28 cellular contexts compared by ENCODE assay signal in genomic region chr5:115788440-115788839, GRCh38. TPM values are rescaled to one million over a fixed set of nuclear protein-coding genes. Genes with fewer than 3 reads are reported as not detected.
"Had no signal": no experiment of that assay in that cellular context is flagged by ENCODE, and none has a peak within 500 bp of the region (broad histone marks: within the 10 kb centered on the region; RNA-seq: fewer than 3 reads in every experiment).

No MANE protein-coding gene starts in this region.

- H3K27ac ChIP-seq: neural progenitor cell, ovary, parathyroid adenoma, psoas muscle, skin epidermis, spleen, suprapubic skin, testis, tibial artery, transverse colon, upper lobe of right lung, uterus had no signal

- H3K4me1 ChIP-seq: neural progenitor cell, parathyroid adenoma, psoas muscle, spleen, suprapubic skin, tibial artery, transverse colon, upper lobe of right lung, uterus had no signal

- H3K4me3 ChIP-seq: neural progenitor cell, ovary, psoas muscle, skin epidermis, smooth muscle cell, spleen, suprapubic skin, testis, tibial artery, transverse colon, upper lobe of right lung, uterus had no signal

- H3K79me2 ChIP-seq: parathyroid adenoma had no signal

- H3K36me3 ChIP-seq: neural progenitor cell, ovary, spleen, suprapubic skin, tibial artery, transverse colon, upper lobe of right lung, uterus had no signal

- H3K9ac ChIP-seq: neural progenitor cell, parathyroid adenoma had no signal

- H2AFZ ChIP-seq: neural progenitor cell, parathyroid adenoma had no signal

- H3K4me2 ChIP-seq: neural progenitor cell, smooth muscle cell had no signal

- H3K9me3 ChIP-seq: ovary, psoas muscle, suprapubic skin, testis, tibial artery, transverse colon, upper lobe of right lung, uterus had no signal

- DNase-seq: natural killer cell; occipital lobe; ovary; posterior cingulate gyrus; psoas muscle; right cardiac atrium; spleen; stimulated activated CD4-positive, alpha-beta T cell treated with anti-CD3 and anti-CD28 coated beads, Interleukin-12 subunit alpha, Interleukin-12 subunit beta, amount 100 ng/mL, for 4 hours; stimulated activated CD4-positive, alpha-beta T cell treated with anti-CD3 and anti-CD28 coated beads, Interleukin-1b, Interleukin-23, amount 100 ng/mL, for 48 hours; stimulated activated CD4-positive, alpha-beta T cell treated with anti-CD3 and anti-CD28 coated beads, Interleukin-4, amount 100 ng/mL, for 1 hour; stimulated activated CD4-positive, alpha-beta T cell treated with anti-CD3 and anti-CD28 coated beads, Interleukin-4, amount 100 ng/mL, for 4 hours; stimulated activated CD8-positive, alpha-beta memory T cell treated with anti-CD3 and anti-CD28 coated beads, Interleukin-4, amount 100 ng/mL, for 48 hours; stimulated activated naive CD4-positive, alpha-beta T cell; stimulated activated naive CD8-positive, alpha-beta T cell treated with anti-CD3 and anti-CD28 coated beads, Interleukin-15, amount 100 ng/mL, for 72 hours; stimulated activated naive CD8-positive, alpha-beta T cell treated with anti-CD3 and anti-CD28 coated beads, Interleukin-15, Interleukin-2, amounts not matched to agents 100 U/mL and 50 U/mL, for 24 hours; substantia nigra; testis; tibial artery; transverse colon; upper lobe of right lung; uterus had no signal

- ATAC-seq: natural killer cell; psoas muscle; right cardiac atrium; sciatic nerve; stimulated activated memory B cell treated with anti-CD40 and anti-IgM and Interleukin-4, amounts not matched to agents 10 μg/mL and 1 μg/mL and 100 μg/mL, for 72 hours; stimulated activated naive CD8-positive, alpha-beta T cell treated with anti-CD3 and anti-CD28 coated beads, Interleukin-15, amount 100 ng/mL, for 72 hours; stimulated activated naive CD8-positive, alpha-beta T cell treated with anti-CD3 and anti-CD28 coated beads, Interleukin-15, Interleukin-2, amounts not matched to agents 100 U/mL and 50 U/mL, for 24 hours; upper lobe of right lung had no signal

- H3K27me3 ChIP-seq: neural progenitor cell, ovary, testis, uterus had no signal

RNA-seq across cellular contexts. Expression of gene CDO1, which starts 28.0 kb away (rescaled TPM):
- total RNA-seq: natural killer cell had no signal
